In genomic region chr19:41204338-41204737, GRCh38 we compare ENCODE assay signal across 8 cellular contexts. TPM values are rescaled to one million over a fixed set of nuclear protein-coding genes. Genes with fewer than 3 reads are reported as not detected.
DNase-seq lines count a peak whose midpoint lies in the region; TF ChIP-seq lines count a peak whose summit lies in the region.
"Not testable (repeated sequence)": the region's sequence is repeated elsewhere in the genome, so short reads cannot be mapped to it uniquely, and the experiment has no call there.

No MANE protein-coding gene starts in this region.

- not testable (repeated sequence) for H3K27me3 ChIP-seq in neuronal stem cell (ENCODE audit: control insufficient read depth in 3 of 3, insufficient read depth in 3 of 3, low read depth in 1 of 3, low read length in 3 of 3)

- H3K23ac ChIP-seq in neuronal stem cell (ENCODE audit: low read depth, low read length, poor library complexity) = not testable (repeated sequence)

- H3K79me1 ChIP-seq in neuronal stem cell (ENCODE audit: low read depth, low read length) = not testable (repeated sequence)

- not testable (repeated sequence) for H2AK5ac ChIP-seq in neuronal stem cell (ENCODE audit: low read depth, low read length)

- peak; percentile 94 for TF ChIP-seq CTCF in VCaP (conservative IDR thresholded peaks at IDR 0.05)

- DNase-seq in COLO829 (ENCODE audit: low spot score) = peak; percentile 72
- peak; percentile 72 for DNase-seq in HPDE6-E6E7 (ENCODE audit: extremely low spot score)
- peak; percentile 60 for DNase-seq in NCI-H526 treated with DMSO at 0.1 percent for 48 hours (lab: John Stamatoyannopoulos, UW)
- peak; percentile 71 for DNase-seq in amniotic stem cell (lab: John Stamatoyannopoulos, UW)
- peak; percentile 66 for DNase-seq in glomerular endothelial cell (ENCODE audit: extremely low read depth, low read depth, low spot score)
- DNase-seq in neuronal stem cell (ENCODE audit: low spot score) = peak; percentile 77
- DNase-seq in stimulated activated CD8-positive, alpha-beta memory T cell treated with anti-CD3 and anti-CD28 coated beads, Interleukin-7, amount 100 ng/mL, for 1 hour (ENCODE audit: low read depth in 2 of 2) = peak; percentile 57 to 69

- H3K9ac ChIP-seq in neuronal stem cell (ENCODE audit: low read depth, low read length, poor library complexity) = not testable (repeated sequence)

- H3K4ac ChIP-seq in neuronal stem cell (ENCODE audit: low read length) = not testable (repeated sequence)

- H3K14ac ChIP-seq in neuronal stem cell (ENCODE audit: low read length) = not testable (repeated sequence)

- H2BK5ac ChIP-seq in neuronal stem cell (ENCODE audit: low read length) = not testable (repeated sequence)

- not testable (repeated sequence) for H4K8ac ChIP-seq in neuronal stem cell (ENCODE audit: low read depth, low read length)

- not testable (repeated sequence) for H4K91ac ChIP-seq in neuronal stem cell (ENCODE audit: low read depth, low read length, poor library complexity)

- peak overlapping the region; percentile 32 for H2AFZ ChIP-seq in neuronal stem cell (ENCODE audit: low read length)

- H3K9me3 ChIP-seq in neuronal stem cell (replicated peaks in 1 of 2; ENCODE audit: control insufficient read depth in 2 of 2, insufficient read depth in 1 of 2, low read depth in 1 of 2, low read length in 2 of 2) = not testable (repeated sequence)

- H2BK12ac ChIP-seq in neuronal stem cell (ENCODE audit: low read length) = not testable (repeated sequence)

- not testable (repeated sequence) for H3K18ac ChIP-seq in neuronal stem cell (ENCODE audit: low read length)

- not testable (repeated sequence) for H3K27ac ChIP-seq in VCaP; neuronal stem cell (replicated peaks; ENCODE audit: low read length)

- not testable (repeated sequence) for H3K4me3 ChIP-seq in neuronal stem cell (ENCODE audit: low read length in 2 of 2)

- not testable (repeated sequence) for H2BK15ac ChIP-seq in neuronal stem cell (ENCODE audit: low read length)

- not testable (repeated sequence) for H3K4me2 ChIP-seq in neuronal stem cell (ENCODE audit: insufficient read depth, low read length, poor library complexity, severe bottlenecking)

- H3K36me3 ChIP-seq in neuronal stem cell (replicated peaks in 1 of 2; ENCODE audit: control insufficient read depth in 2 of 2, insufficient read depth in 2 of 2, low read length in 2 of 2) = peaks cover 0 to 14% of the 10 kb centered on the region in 2 donors

- H3K4me1 ChIP-seq in neuronal stem cell (ENCODE audit: control insufficient read depth in 2 of 2, insufficient read depth in 1 of 2, low read depth in 1 of 2, low read length in 2 of 2) = not testable (repeated sequence)

- no CpG with 5 or more reads among the region's 7 CpGs for WGBS in neuronal stem cell (ENCODE audit: extremely low coverage in 2 of 2, insufficient read length in 2 of 2, insufficient replicate concordance in 1 of 2), 2 donors

- H2BK120ac ChIP-seq in neuronal stem cell (ENCODE audit: low read depth, low read length) = not testable (repeated sequence)

RNA-seq across cellular contexts. Expression of gene CYP2S1, which starts 11.3 kb away (rescaled TPM):
- total RNA-seq in glomerular endothelial cell = 0.88 and 9.1 TPM in 2 replicates
- polyA plus RNA-seq in neuronal stem cell (2013, experiment 1 of 2) = 8.6 TPM
- 8.4 TPM for polyA plus RNA-seq in neuronal stem cell (2013, experiment 2 of 2)

RNA-seq across cellular contexts. Expression of gene AXL, which starts 14.7 kb away (rescaled TPM):
- 64.5 and 89.8 TPM in 2 replicates for total RNA-seq in glomerular endothelial cell
- 35.0 TPM for polyA plus RNA-seq in neuronal stem cell (2013, experiment 1 of 2)
- polyA plus RNA-seq in neuronal stem cell (2013, experiment 2 of 2) = 35.2 TPM

RNA-seq across cellular contexts. Expression of gene HNRNPUL1, which starts 59.8 kb away (rescaled TPM):
- 135 and 217 TPM in 2 replicates for total RNA-seq in glomerular endothelial cell
- polyA plus RNA-seq in neuronal stem cell (2013, experiment 1 of 2) = 268 TPM
- 278 TPM for polyA plus RNA-seq in neuronal stem cell (2013, experiment 2 of 2)
